ENCODE assay signal across 10 cellular contexts in the genomic region with DNA sequence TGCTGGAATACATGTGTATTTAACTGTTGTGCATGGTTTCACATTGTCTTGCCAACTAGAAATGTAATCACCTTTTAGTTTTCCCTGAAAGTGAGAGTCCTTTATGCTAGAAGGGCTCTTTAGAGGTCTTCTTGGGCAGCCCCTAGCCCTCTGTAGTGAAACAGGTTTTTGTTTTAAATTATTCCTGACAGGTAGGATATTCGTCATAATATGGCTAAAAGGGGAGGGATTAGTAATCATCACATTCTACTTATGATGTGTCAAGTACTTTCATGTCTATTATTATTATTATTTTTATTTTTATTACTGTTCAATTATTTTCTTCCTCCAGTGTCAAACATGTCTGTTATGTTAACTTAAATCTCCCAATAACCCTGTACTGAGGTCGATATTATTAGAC. TPM values are rescaled to one million over a fixed set of nuclear protein-coding genes. Genes with fewer than 3 reads are reported as not detected.
DNase-seq lines count a peak whose midpoint lies in the region; ATAC-seq and TF ChIP-seq lines count a peak whose summit lies in the region.
"Had no signal": no experiment of that assay in that cellular context is flagged by ENCODE, and none has a peak within 500 bp of the region (broad histone marks: within the 10 kb centered on the region; RNA-seq: fewer than 3 reads in every experiment).

No MANE protein-coding gene starts in this region.

- H3K4me1 Mint-ChIP-seq in activated naive CD4-positive, alpha-beta T cell treated with anti-CD3 and anti-CD28 coated beads, Interleukin-2, amount 50 U/mL, for 24 hours: peaks cover 81% of the 10 kb centered on the region
- H3K4me1 Mint-ChIP-seq in T-cell (peaks cover 90 to 92% (median 91%) of the 10 kb centered on the region in 3 donors), nephron progenitor cell (peaks cover 43% of the 10 kb centered on the region)

- no peaks in the 10 kb centered on the region for H3K9me3 Mint-ChIP-seq in activated naive CD4-positive, alpha-beta T cell treated with anti-CD3 and anti-CD28 coated beads, Interleukin-2, amount 50 U/mL, for 24 hours
- no peaks in the 10 kb centered on the region for H3K9me3 Mint-ChIP-seq in T-cell
- H3K9me3 Mint-ChIP-seq in nephron progenitor cell: peaks cover 31% of the 10 kb centered on the region

- ATAC-seq in T-cell (replicated peaks in 1 of 4): no peak
- ATAC-seq in gastroesophageal sphincter: no peak
- no peak for ATAC-seq in GM19035 (IDR thresholded peaks at IDR 0.05; ENCODE audit: unreplicated experiment)

- WGBS in gastroesophageal sphincter (ENCODE audit: low coverage in 1 of 2), 2 donors: 50 to 75% methylated on average over 1 of the region's 2 CpGs
- 67 to 70% methylated on average over 2 of the region's 2 CpGs for WGBS in thyroid gland, 2 donors

- H3K4me3 Mint-ChIP-seq in activated naive CD4-positive, alpha-beta T cell treated with anti-CD3 and anti-CD28 coated beads, Interleukin-2, amount 50 U/mL, for 24 hours: peak overlapping the region; percentile 33
- H3K4me3 Mint-ChIP-seq in T-cell: peak overlapping the region in 1 of 3 donors; percentile 68
- H3K4me3 Mint-ChIP-seq in nephron progenitor cell: no peak overlapping the region

- peaks cover 9% of the 10 kb centered on the region for H3K36me3 Mint-ChIP-seq in activated naive CD4-positive, alpha-beta T cell treated with anti-CD3 and anti-CD28 coated beads, Interleukin-2, amount 50 U/mL, for 24 hours
- H3K36me3 Mint-ChIP-seq in T-cell (peaks cover 24% of the 10 kb centered on the region), nephron progenitor cell (ENCODE audit: low read depth) (no peaks in the 10 kb centered on the region)

- no peaks in the 10 kb centered on the region for H3K36me3 ChIP-seq in gastroesophageal sphincter
- no peaks in the 10 kb centered on the region for H3K36me3 ChIP-seq in thyroid gland

- no peak for DNase-seq in activated naive CD4-positive, alpha-beta T cell (lab: John Stamatoyannopoulos, UW)
- DNase-seq in T-cell (no peak), thyroid gland (no peak), nephron progenitor cell (no peak), NCI-H1092 treated with DMSO at 0.1 percent for 48 hours (lab: John Stamatoyannopoulos, UW) (no peak)
- DNase-seq: NCI-H524 treated with DMSO at 0.1 percent for 48 hours had no signal

- no peaks in the 10 kb centered on the region for H3K27me3 Mint-ChIP-seq in activated naive CD4-positive, alpha-beta T cell treated with anti-CD3 and anti-CD28 coated beads, Interleukin-2, amount 50 U/mL, for 24 hours
- no peaks in the 10 kb centered on the region for H3K27me3 Mint-ChIP-seq in T-cell
- no peaks in the 10 kb centered on the region for H3K27me3 Mint-ChIP-seq in nephron progenitor cell (ENCODE audit: low read depth, poor library complexity)

- peaks cover 5 to 94% (median 27%) of the 10 kb centered on the region in 3 donors for H3K4me1 ChIP-seq in gastroesophageal sphincter
- peaks cover 14 to 79% of the 10 kb centered on the region in 2 donors for H3K4me1 ChIP-seq in thyroid gland

- no peaks in the 10 kb centered on the region for H3K9me3 ChIP-seq in gastroesophageal sphincter
- no peaks in the 10 kb centered on the region for H3K9me3 ChIP-seq in thyroid gland

- peak overlapping the region; percentile 41 for H3K27ac Mint-ChIP-seq in activated naive CD4-positive, alpha-beta T cell treated with anti-CD3 and anti-CD28 coated beads, Interleukin-2, amount 50 U/mL, for 24 hours
- H3K27ac Mint-ChIP-seq in T-cell: peak overlapping the region; percentile 87 to 90
- H3K27ac Mint-ChIP-seq in nephron progenitor cell: no peak overlapping the region

- CTCF ChIA-PET in T-cell (lab: Charles Lee): interaction anchor here in 1 of 2 donors (1.2 kb wide), 1 partner anchor 107 kb away, joined by 3 read pairs; no protein-coding TSS in a partner anchor

- H3K4me3 ChIP-seq in gastroesophageal sphincter (no peak overlapping the region), thyroid gland (replicated peaks in 1 of 3) (no peak overlapping the region)
- H3K4me3 ChIP-seq: SK-N-MC had no signal

- POLR2A ChIA-PET in T-cell (lab: Charles Lee): no interaction called here

- no peak for TF ChIP-seq EP300 in gastroesophageal sphincter (IDR thresholded peaks at IDR 0.05)

- H3K27me3 ChIP-seq in gastroesophageal sphincter (no peaks in the 10 kb centered on the region), thyroid gland (no peaks in the 10 kb centered on the region)

- peak overlapping the region in 3 of 4 donors; percentile 29 to 81 (median 80) for H3K27ac ChIP-seq in gastroesophageal sphincter
- H3K27ac ChIP-seq in thyroid gland: peak overlapping the region in 2 of 3 donors; percentile 51 to 73
- H3K27ac ChIP-seq: SK-N-MC had no signal

- TF ChIP-seq CTCF in gastroesophageal sphincter (IDR thresholded peaks at IDR 0.05) (no peak), thyroid gland (IDR thresholded peaks at IDR 0.05) (no peak), nephron progenitor cell (IDR thresholded peaks at IDR 0.05) (no peak)

- TF ChIP-seq POLR2A in gastroesophageal sphincter (IDR thresholded peaks at IDR 0.05) (no peak), thyroid gland (IDR thresholded peaks at IDR 0.05) (no peak)

- intact Hi-C loops in thyroid gland (cut with DNase I): loop anchor here (10.0 kb wide), 1 partner anchor 108 kb away; no protein-coding TSS in a partner anchor

RNA-seq across cellular contexts. Expression of a gene that starts 35.5 kb away (rescaled TPM):
- total RNA-seq in T-cell (100 to 1,000 TPM; 324 to 383 (median 348) TPM), gastroesophageal sphincter (100 to 1,000 TPM; 191 to 355 (median 269) TPM), thyroid gland (100 to 1,000 TPM; 204 to 318 (median 259) TPM)
